8 cellular contexts compared by ENCODE assay signal in the genomic region with DNA sequence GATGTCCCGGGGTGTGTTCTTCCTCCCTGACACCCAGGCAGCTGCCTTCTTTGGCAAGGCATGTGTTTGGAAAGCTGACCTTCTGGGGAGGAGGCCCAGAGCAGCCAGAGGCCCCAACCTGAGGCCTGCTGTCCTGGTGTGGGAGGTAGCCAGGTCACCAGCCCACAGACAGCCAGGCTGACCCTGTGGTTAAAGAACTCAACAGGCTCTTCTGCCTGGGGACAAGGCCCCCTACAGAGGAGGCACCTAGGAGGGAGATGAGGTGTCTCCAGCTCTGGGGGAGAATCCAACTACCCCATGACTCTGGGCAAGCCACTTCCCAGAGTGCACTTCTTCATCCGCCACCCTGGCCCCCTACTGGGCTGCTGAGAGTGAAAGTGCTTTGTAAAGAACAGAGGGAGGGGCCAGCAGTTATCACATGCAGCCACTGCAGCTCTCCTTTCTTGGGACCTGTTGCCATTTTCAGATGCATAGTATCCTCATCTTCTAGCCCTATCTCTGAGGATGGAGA. TPM values are rescaled to one million over a fixed set of nuclear protein-coding genes. Genes with fewer than 3 reads are reported as not detected.
DNase-seq lines count a peak whose midpoint lies in the region; ATAC-seq, FAIRE-seq and TF ChIP-seq lines count a peak whose summit lies in the region.

No MANE protein-coding gene starts in this region.

- no peaks in the 10 kb centered on the region for H4K20me1 ChIP-seq in keratinocyte (ENCODE audit: control insufficient read depth, extremely low read depth, insufficient read depth, low read length)

- peak overlapping the region; percentile 15 for H3K9ac ChIP-seq in keratinocyte (ENCODE audit: control insufficient read depth, extremely low read depth, insufficient read depth, low read length)

- H2AFZ ChIP-seq in keratinocyte (ENCODE audit: control insufficient read depth, low read length) = no peak overlapping the region

- intact Hi-C loops in adrenal gland (cut with DNase I) = no loop called here

- H3K27me3 ChIP-seq in adrenal gland (no peaks in the 10 kb centered on the region), keratinocyte (ENCODE audit: control insufficient read depth, extremely low read depth, insufficient read depth, low read length) (no peaks in the 10 kb centered on the region)

- peak; percentile 25 for TF ChIP-seq CTCF in AG09309 (IDR thresholded peaks at IDR 0.05; ENCODE audit: control insufficient read depth, insufficient read depth, low read depth, low read length, missing control alignments)
- TF ChIP-seq CTCF in adrenal gland (IDR thresholded peaks at IDR 0.05) = peak in 5 of 6 experiments; percentile 18 to 44 (median 38)
- TF ChIP-seq CTCF in keratinocyte (optimal IDR thresholded peaks at IDR 0.05 in 1 of 3, IDR thresholded peaks at IDR 0.05 in 1 of 3, conservative IDR thresholded peaks at IDR 0.05 in 1 of 3; ENCODE audit: extremely low read depth in 1 of 3, insufficient read depth in 2 of 3, low read length in 3 of 3) = peak in 1 of 3 experiments; percentile 10

- no peaks in the 10 kb centered on the region for H3K9me1 ChIP-seq in keratinocyte (ENCODE audit: control insufficient read depth, extremely low read depth, insufficient read depth, low read length)

- DNase-seq in AG09309 (ENCODE audit: low read depth) (no peak), adrenal gland (peak in 3 of 7 donors; percentile 68 to 72 (median 71)), keratinocyte (ENCODE audit: low read depth, low spot score) (no peak), OCI-M2 (lab: John Stamatoyannopoulos, UW; ENCODE audit: unreplicated experiment) (no peak)
- DNase-seq in stimulated activated CD8-positive, alpha-beta memory T cell treated with anti-CD3 and anti-CD28 coated beads, Interleukin-15, amount 100 ng/mL, for 48 hours (ENCODE audit: low read depth in 2 of 2) = peak; percentile 68 to 76

- peak; percentile 39 for ATAC-seq in GM21447 (IDR thresholded peaks at IDR 0.05; ENCODE audit: unreplicated experiment)
- ATAC-seq in SK-N-SH treated with all-trans-retinoic acid at 6 μM for 48 hours = peak; percentile 45
- no peak for ATAC-seq in GM18870 (IDR thresholded peaks at IDR 0.05; ENCODE audit: unreplicated experiment)

- WGBS in adrenal gland, 4 donors = 56 to 71% (median 59%) methylated on average over 1 to 2 of the region's 2 CpGs

- H3K9me3 ChIP-seq in adrenal gland (replicated peaks in 1 of 3) = no peaks in the 10 kb centered on the region
- H3K9me3 ChIP-seq in keratinocyte (ENCODE audit: control insufficient read depth, low read depth, low read length) = no peaks in the 10 kb centered on the region

- dilution Hi-C loops in keratinocyte (cut with MboI; ENCODE audit: extremely low pct_ligation_motif_present, low sequenced_read_pairs) = no loop called here

- peaks cover 21 to 26% of the 10 kb centered on the region in 2 donors for H3K4me1 ChIP-seq in adrenal gland (replicated peaks in 1 of 2)
- peaks cover 27% of the 10 kb centered on the region for H3K4me1 ChIP-seq in keratinocyte (ENCODE audit: control insufficient read depth, extremely low read depth, insufficient read depth, low read length)

- H3K79me2 ChIP-seq in keratinocyte (ENCODE audit: control insufficient read depth, insufficient read depth, low read length) = no peaks in the 10 kb centered on the region

- TF ChIP-seq POLR2A in adrenal gland (IDR thresholded peaks at IDR 0.05) = peak in 1 of 2 donors; percentile 14

- peak overlapping the region; percentile 16 to 93 (median 68) for H3K27ac ChIP-seq in adrenal gland
- H3K27ac ChIP-seq in keratinocyte (ENCODE audit: control insufficient read depth, insufficient read depth, low read length) = no peak overlapping the region

- H3K4me3 ChIP-seq in AG09309 (ENCODE audit: control insufficient read depth, low read depth, low read length) (no peak overlapping the region), adrenal gland (no peak overlapping the region), keratinocyte (ENCODE audit: control insufficient read depth in 2 of 3, extremely low read depth in 1 of 3, insufficient read depth in 2 of 3, low read depth in 1 of 3, low read length in 3 of 3) (no peak overlapping the region)

- no peak for FAIRE-seq in keratinocyte (lab: Jason Lieb, UNC)

- no peak overlapping the region for H3K4me2 ChIP-seq in keratinocyte (ENCODE audit: control insufficient read depth, extremely low read depth, insufficient read depth, low read depth, low read length)

- peaks cover 0 to 6% of the 10 kb centered on the region in 2 donors for H3K36me3 ChIP-seq in adrenal gland (replicated peaks in 1 of 2)
- peaks cover 10 to 14% of the 10 kb centered on the region in 2 experiments for H3K36me3 ChIP-seq in keratinocyte (ENCODE audit: control insufficient read depth in 2 of 2, extremely low read depth in 1 of 2, insufficient read depth in 2 of 2, low read length in 2 of 2)

TF ChIP-seq in SK-N-SH treated with all-trans-retinoic acid at 6 μM for 48 hours, 23 proteins besides CTCF, POLR2A, EP300 and RAD21:
- TF ChIP-seq CSDC2 (CRISPR knock-in tag; IDR thresholded peaks at IDR 0.05) (no peak), ZFP30 (CRISPR knock-in tag; IDR thresholded peaks at IDR 0.05) (no peak), GLIS3 (CRISPR knock-in tag; IDR thresholded peaks at IDR 0.05) (no peak), TOX (CRISPR knock-in tag; IDR thresholded peaks at IDR 0.05; ENCODE audit: borderline replicate concordance) (no peak), ZNF8 (CRISPR knock-in tag; IDR thresholded peaks at IDR 0.05) (no peak), ARNTL (CRISPR knock-in tag; IDR thresholded peaks at IDR 0.05; ENCODE audit: borderline replicate concordance, low read depth) (no peak)
- TF ChIP-seq, protein P1, sequence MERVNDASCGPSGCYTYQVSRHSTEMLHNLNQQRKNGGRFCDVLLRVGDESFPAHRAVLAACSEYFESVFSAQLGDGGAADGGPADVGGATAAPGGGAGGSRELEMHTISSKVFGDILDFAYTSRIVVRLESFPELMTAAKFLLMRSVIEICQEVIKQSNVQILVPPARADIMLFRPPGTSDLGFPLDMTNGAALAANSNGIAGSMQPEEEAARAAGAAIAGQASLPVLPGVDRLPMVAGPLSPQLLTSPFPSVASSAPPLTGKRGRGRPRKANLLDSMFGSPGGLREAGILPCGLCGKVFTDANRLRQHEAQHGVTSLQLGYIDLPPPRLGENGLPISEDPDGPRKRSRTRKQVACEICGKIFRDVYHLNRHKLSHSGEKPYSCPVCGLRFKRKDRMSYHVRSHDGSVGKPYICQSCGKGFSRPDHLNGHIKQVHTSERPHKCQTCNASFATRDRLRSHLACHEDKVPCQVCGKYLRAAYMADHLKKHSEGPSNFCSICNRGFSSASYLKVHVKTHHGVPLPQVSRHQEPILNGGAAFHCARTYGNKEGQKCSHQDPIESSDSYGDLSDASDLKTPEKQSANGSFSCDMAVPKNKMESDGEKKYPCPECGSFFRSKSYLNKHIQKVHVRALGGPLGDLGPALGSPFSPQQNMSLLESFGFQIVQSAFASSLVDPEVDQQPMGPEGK (CRISPR knock-in tag; IDR thresholded peaks at IDR 0.05; ENCODE audit: borderline replicate concordance) = no peak

RNA-seq across cellular contexts. Expression of a gene that starts 13.1 kb away (rescaled TPM):
- 100 to 1,000 TPM; 403 to 850 (median 667) TPM for total RNA-seq in adrenal gland
- polyA plus RNA-seq in adrenal gland (100 to 1,000 TPM; 298 to 818 (median 483) TPM), keratinocyte (51.7 to 62.3 TPM (median 59.8 TPM) in 3 replicates)
- polyA plus RNA-seq in keratinocyte (2011; ENCODE audit: low read depth) = 141 TPM
- polyA plus RNA-seq in keratinocyte (2011; cell fraction: cytosol; rRNA removed) = 13.1 and 22.9 TPM in 2 replicates
- polyA plus RNA-seq in keratinocyte (2011; cell fraction: nucleus; rRNA removed) = 193 and 230 TPM in 2 replicates
- 58.4 and 115 TPM in 2 replicates for polyA plus RNA-seq in keratinocyte (2012; ENCODE audit: low replicate concordance)
- polyA minus RNA-seq in keratinocyte = 92.2 to 212 TPM (median 99.5 TPM) in 3 replicates
- polyA minus RNA-seq in keratinocyte (2011; cell fraction: cytosol; rRNA and poly(A)+ RNA removed) = 158 TPM
- 274 and 384 TPM in 2 replicates for polyA minus RNA-seq in keratinocyte (2011; cell fraction: nucleus; rRNA and poly(A)+ RNA removed)

Comparison
In these comparisons a context has a peak if more than half of its experiments do, and no peak if none do; other contexts are left out.
1. DNase-seq: peak in stimulated activated CD8-positive, alpha-beta memory T cell treated with anti-CD3 and anti-CD28 coated beads, Interleukin-15, amount 100 ng/mL, for 48 hours (2 of 2); none in AG09309 (single experiment), keratinocyte (single experiment) and OCI-M2 (single experiment).